ENCODE assay signal across 22 cellular contexts in genomic region chr14:40347675-40348074, GRCh38.
DNase-seq lines count a peak whose midpoint lies in the region; FAIRE-seq and TF ChIP-seq lines count a peak whose summit lies in the region.
"Had no signal": no experiment of that assay in that cellular context is flagged by ENCODE, and none has a peak within 500 bp of the region (broad histone marks: within the 10 kb centered on the region; RNA-seq: fewer than 3 reads in every experiment).

No MANE protein-coding gene starts in this region.

- peak overlapping the region; percentile 71 for H2AFZ ChIP-seq in H1 (ENCODE audit: low read length)
- no peak overlapping the region for H2AFZ ChIP-seq in neural cell (ENCODE audit: low read depth, low read length)
- H2AFZ ChIP-seq: GM23248 had no signal

- no peak; a peak in 1 of 4 replicates for TF ChIP-seq RAD21 in H1 (IDR thresholded peaks at IDR 0.05 in 1 of 2, conservative IDR thresholded peaks at IDR 0.05 in 1 of 2; ENCODE audit: low read depth in 2 of 2, low read length in 2 of 2)
- no peak for TF ChIP-seq RAD21 in neural cell (conservative IDR thresholded peaks at IDR 0.05)

- no peak overlapping the region for H4K91ac ChIP-seq in H1 (replicated peaks; ENCODE audit: insufficient read length, low read length)

- H3K27me3 Mint-ChIP-seq in Caco-2 (ENCODE audit: insufficient read depth, unreplicated experiment): no peaks in the 10 kb centered on the region
- H3K27me3 Mint-ChIP-seq: activated B cell treated with CpG ODN at 0.5 μM for 24 hours; activated naive CD8-positive, alpha-beta T cell; naive thymus-derived CD4-positive, alpha-beta T cell had no signal

- no peak overlapping the region for H2BK20ac ChIP-seq in H1 (ENCODE audit: low read length)

- H3K36me3 Mint-ChIP-seq in Caco-2 (ENCODE audit: insufficient read depth, unreplicated experiment): no peaks in the 10 kb centered on the region
- H3K36me3 Mint-ChIP-seq: activated naive CD8-positive, alpha-beta T cell; naive thymus-derived CD4-positive, alpha-beta T cell had no signal

- no peak overlapping the region for H3K4me3 ChIP-seq in Caco-2 (ENCODE audit: low read depth, low read length)
- peak overlapping the region; percentile 95 for H3K4me3 ChIP-seq in HUES6 (ENCODE audit: low read depth, low read length)
- H3K4me3 ChIP-seq in H1 (ENCODE audit: extremely low read depth in 1 of 4, insufficient read depth in 2 of 4, low read depth in 3 of 4, low read length in 4 of 4): peak overlapping the region; percentile 45 to 95 (median 58)
- H3K4me3 ChIP-seq in neural cell (ENCODE audit: low read length): peak overlapping the region; percentile 49
- H3K4me3 ChIP-seq: gastroesophageal sphincter, GM23248 had no signal

- H3K9ac ChIP-seq in HUES6 (ENCODE audit: low read length) (peak overlapping the region; percentile 78), H1 (replicated peaks in 1 of 4; ENCODE audit: extremely low read depth in 1 of 4, low read depth in 3 of 4, low read length in 3 of 4) (peak overlapping the region; percentile 52 to 88 (median 70)), neural cell (ENCODE audit: low read length) (peak overlapping the region; percentile 6)
- H3K9ac ChIP-seq: GM23248 had no signal

- TF ChIP-seq POLR2A in H1 (IDR thresholded peaks at IDR 0.05; ENCODE audit: control extremely low read depth in 1 of 2, low read depth in 2 of 2, low read length in 2 of 2): no peak

- H3K4me3 Mint-ChIP-seq in Caco-2 (ENCODE audit: unreplicated experiment): peak overlapping the region; percentile 19
- H3K4me3 Mint-ChIP-seq: activated B cell treated with CpG ODN at 0.5 μM for 24 hours; activated CD8-positive, alpha-beta T cell treated with anti-CD3 and anti-CD28 coated beads, Interleukin-2, amount 10 ng/mL, durations not matched to agents 7 days and 5 days; activated naive CD8-positive, alpha-beta T cell; activated T-cell treated with anti-CD3 and anti-CD28 coated beads, Interleukin-2, amount 50 U/mL, for 72 hours had no signal

- CTCF ChIA-PET in Caco-2 (lab: Charles Lee) (no interaction called here), H1 (lab: Charles Lee; ENCODE audit: partially characterized antibody) (no interaction called here)

- TF ChIP-seq CTCF in Caco-2 (IDR thresholded peaks at IDR 0.05; ENCODE audit: insufficient read depth in 1 of 2, low read depth in 1 of 2, low read length in 1 of 2, severe bottlenecking in 1 of 2, unreplicated experiment in 1 of 2) (no peak), H1 (IDR thresholded peaks at IDR 0.05; ENCODE audit: control extremely low read depth in 1 of 3, insufficient read depth in 1 of 3, low read depth in 1 of 3, low read length in 3 of 3) (no peak), neural cell (IDR thresholded peaks at IDR 0.05; ENCODE audit: poor library complexity, severe bottlenecking) (no peak)

- H3K9me2 ChIP-seq in neural cell (ENCODE audit: insufficient read depth, low read length): no peaks in the 10 kb centered on the region

- no peak overlapping the region for H2AK5ac ChIP-seq in H1 (ENCODE audit: low read depth, low read length)

- 52% methylated on average over 3 of the region's 3 CpGs; no CpG with 5 or more reads in 1 of the 2 experiments for WGBS in H1 (ENCODE audit: extremely low coverage in 1 of 2, insufficient coverage in 1 of 2, insufficient read length in 1 of 2, insufficient replicate concordance in 2 of 2, low coverage in 1 of 2, low lambda C conversion rate in 2 of 2, missing lambda C conversion rate in 1 of 2), 2 experiments

- no peaks in the 10 kb centered on the region for H3K23me2 ChIP-seq in H1 (ENCODE audit: low read depth, low read length)

- H2BK120ac ChIP-seq in H1 (replicated peaks; ENCODE audit: low read depth, low read length): no peak overlapping the region

- H3K4me2 ChIP-seq in H1 (ENCODE audit: insufficient read depth in 1 of 2, low read depth in 2 of 2, low read length in 2 of 2) (peak overlapping the region; percentile 35 to 65), neural cell (ENCODE audit: low read length) (peak overlapping the region; percentile 9)

- H3K27me3 ChIP-seq in Caco-2 (replicated peaks; ENCODE audit: control insufficient read depth, insufficient read depth, low read length) (no peaks in the 10 kb centered on the region), HUES6 (ENCODE audit: control insufficient read depth, insufficient read depth, low read length) (no peaks in the 10 kb centered on the region), H1 (replicated peaks in 1 of 4; ENCODE audit: control insufficient read depth in 3 of 4, extremely low read depth in 1 of 4, insufficient read depth in 3 of 4, low read length in 3 of 4) (no peaks in the 10 kb centered on the region), neural cell (ENCODE audit: insufficient read depth, low read depth, low read length) (no peaks in the 10 kb centered on the region)
- H3K27me3 ChIP-seq: brain microvascular endothelial cell, gastroesophageal sphincter had no signal

- no peaks in the 10 kb centered on the region for H3F3A ChIP-seq in neural cell (ENCODE audit: insufficient read depth, low read length, poor library complexity, severe bottlenecking)

- no peaks in the 10 kb centered on the region for H3K36me3 ChIP-seq in Caco-2 (ENCODE audit: control insufficient read depth, insufficient read depth, low read length)
- H3K36me3 ChIP-seq in HUES6 (ENCODE audit: control insufficient read depth, insufficient read depth, low read length): no peaks in the 10 kb centered on the region
- no peaks in the 10 kb centered on the region for H3K36me3 ChIP-seq in H1 (ENCODE audit: control insufficient read depth in 2 of 4, insufficient read depth in 4 of 4, low read length in 3 of 4)
- H3K36me3 ChIP-seq in neural cell (ENCODE audit: insufficient read depth, low read length): no peaks in the 10 kb centered on the region
- H3K36me3 ChIP-seq: brain microvascular endothelial cell, gastroesophageal sphincter had no signal

- H3K79me2 ChIP-seq in H1 (ENCODE audit: control insufficient read depth in 1 of 2, insufficient read depth in 2 of 2, low read length in 2 of 2): peaks cover 0 to 4% of the 10 kb centered on the region in 2 experiments; a peak in 1 of 4 replicates
- no peaks in the 10 kb centered on the region for H3K79me2 ChIP-seq in neural cell (replicated peaks; ENCODE audit: insufficient read depth, low read length)

- BruUV-seq in Caco-2 (replicated peaks; lab: Mats Ljungman, UMichigan): no TSS peak

- H3K27ac Mint-ChIP-seq in Caco-2 (ENCODE audit: unreplicated experiment): no peak overlapping the region
- H3K27ac Mint-ChIP-seq: activated B cell treated with CpG ODN at 0.5 μM for 24 hours; activated CD8-positive, alpha-beta T cell treated with anti-CD3 and anti-CD28 coated beads, Interleukin-2, amount 10 ng/mL, durations not matched to agents 7 days and 5 days; activated naive CD8-positive, alpha-beta T cell; activated T-cell treated with anti-CD3 and anti-CD28 coated beads, Interleukin-2, amount 50 U/mL, for 72 hours; naive thymus-derived CD4-positive, alpha-beta T cell had no signal

- H3K9me3 ChIP-seq in Caco-2 (no peaks in the 10 kb centered on the region), HUES6 (ENCODE audit: control insufficient read depth, insufficient read depth, low read depth, low read length) (no peaks in the 10 kb centered on the region), H1 (ENCODE audit: insufficient read depth in 2 of 2, low read depth in 1 of 2, low read length in 1 of 2) (no peaks in the 10 kb centered on the region), neural cell (ENCODE audit: low read length) (no peaks in the 10 kb centered on the region)

- no peaks in the 10 kb centered on the region for H3K4me1 ChIP-seq in Caco-2
- peaks cover 4% of the 10 kb centered on the region; the same call in 1 of the 2 replicates for H3K4me1 ChIP-seq in HUES6 (ENCODE audit: control insufficient read depth, insufficient read depth, low read length)
- H3K4me1 ChIP-seq in H1 (replicated peaks in 1 of 4; ENCODE audit: control insufficient read depth in 3 of 4, insufficient read depth in 4 of 4, low read length in 3 of 4): no peaks in the 10 kb centered on the region
- H3K4me1 ChIP-seq: gastroesophageal sphincter had no signal

- no peaks in the 10 kb centered on the region for H3K79me1 ChIP-seq in H1 (ENCODE audit: low read depth, low read length)

- no peak overlapping the region; the same call in 1 of the 2 replicates for H3K18ac ChIP-seq in H1 (ENCODE audit: extremely low read depth, low read length)

- no peaks in the 10 kb centered on the region for H3K4me1 Mint-ChIP-seq in Caco-2 (ENCODE audit: low read depth, unreplicated experiment)
- H3K4me1 Mint-ChIP-seq: activated B cell treated with CpG ODN at 0.5 μM for 24 hours; naive thymus-derived CD4-positive, alpha-beta T cell had no signal

- no peak overlapping the region; the same call in 1 of the 2 replicates for H2BK15ac ChIP-seq in H1 (ENCODE audit: low read length)

- no peak overlapping the region; the same call in 1 of the 2 replicates for H2BK12ac ChIP-seq in H1 (ENCODE audit: low read depth, low read length)

- TF ChIP-seq EP300 in H1 (IDR thresholded peaks at IDR 0.05; ENCODE audit: borderline replicate concordance in 1 of 2, low read depth in 2 of 2, low read length in 2 of 2): no peak
- no peak for TF ChIP-seq EP300 in neural cell (conservative IDR thresholded peaks at IDR 0.05; ENCODE audit: poor library complexity, severe bottlenecking)

- no peak overlapping the region for H3K56ac ChIP-seq in H1 (replicated peaks; ENCODE audit: insufficient read length, low read depth, low read length)

- H4K20me1 ChIP-seq in H1 (replicated peaks in 1 of 2; ENCODE audit: control insufficient read depth in 1 of 2, insufficient read depth in 2 of 2, low read length in 2 of 2) (no peaks in the 10 kb centered on the region), neural cell (ENCODE audit: insufficient read depth) (no peaks in the 10 kb centered on the region)

- POLR2A ChIA-PET in Caco-2 (lab: Charles Lee) (no interaction called here), H1 (lab: Charles Lee; ENCODE audit: partially characterized antibody) (interaction anchor here (1.0 to 1.1 kb wide), 2 partner anchors 15 to 16 kb away, joined by 3 to 4 read pairs; no protein-coding TSS in a partner anchor)

- H4K8ac ChIP-seq in H1 (ENCODE audit: extremely low read depth, insufficient read depth, low read length): no peak overlapping the region

- FAIRE-seq in H1 (lab: Jason Lieb, UNC): peak; percentile 55

- H4K5ac ChIP-seq in H1 (ENCODE audit: insufficient read length, low read depth, low read length): peak overlapping the region; percentile 74

- no peak overlapping the region for H3K4ac ChIP-seq in H1 (replicated peaks; ENCODE audit: insufficient read length, low read depth, low read length)

- DNase-seq in Caco-2: no peak
- DNase-seq in H1 (ENCODE audit: low read depth in 1 of 2, low spot score in 2 of 2): no peak
- no peak for DNase-seq in substantia nigra (lab: John Stamatoyannopoulos, UW)
- no peak for DNase-seq in ecto neural progenitor cell (ENCODE audit: low spot score)
- DNase-seq in EL: no peak
- DNase-seq in activated CD4-positive, alpha-beta T cell treated with anti-CD3 and anti-CD28 coated beads for 1 hour: no peak
- DNase-seq: ACHN; activated B cell treated with CpG ODN at 0.5 μM for 24 hours; activated CD8-positive, alpha-beta T cell treated with anti-CD3 and anti-CD28 coated beads, Interleukin-2, amount 10 ng/mL, durations not matched to agents 7 days and 5 days; activated T-cell treated with anti-CD3 and anti-CD28 coated beads, Interleukin-2, amount 50 U/mL, for 72 hours; brain microvascular endothelial cell; dermis blood vessel endothelial cell; erythroblast; GM23248; MV-4-11; naive thymus-derived CD4-positive, alpha-beta T cell; NCI-H2029 treated with DMSO at 0.1 percent for 48 hours; NCI-H510A had no signal

- H3K14ac ChIP-seq in H1 (ENCODE audit: insufficient read length): no peak overlapping the region

- no peaks in the 10 kb centered on the region for H3K9me3 Mint-ChIP-seq in Caco-2 (ENCODE audit: unreplicated experiment)

- intact Hi-C loops in Caco-2 (cut with micrococcal nuclease; ENCODE audit: unreplicated experiment): no loop called here

- no peak overlapping the region for H3K23ac ChIP-seq in H1 (ENCODE audit: insufficient read length)

- H2BK5ac ChIP-seq in H1 (ENCODE audit: low read depth, low read length): peak overlapping the region; percentile 53; the same call in 1 of the 2 replicates

- H3K27ac ChIP-seq in HUES6 (ENCODE audit: low read depth, low read length): peak overlapping the region; percentile 87
- H3K27ac ChIP-seq in H1 (ENCODE audit: low read depth, low read length): peak overlapping the region; percentile 56
- peak overlapping the region; percentile 64 for H3K27ac ChIP-seq in neural cell (ENCODE audit: low read length)
- no peak overlapping the region for H3K27ac ChIP-seq in substantia nigra (ENCODE audit: low read depth, low read length, poor library complexity, severe bottlenecking)
- H3K27ac ChIP-seq: brain microvascular endothelial cell, gastroesophageal sphincter, GM23248 had no signal

Comparison
In these comparisons a context has a peak if more than half of its experiments do, and no peak if none do; other contexts are left out.
1. H3K9ac ChIP-seq: peak in every context shown above with its lines; median percentile 78 in HUES6; 70 in H1; 6 in neural cell.